Comparison of ENCODE assay signal across 18 cellular contexts in genomic region chr13:113446488-113446854, GRCh38.
"Had no signal": no experiment of that assay in that cellular context is flagged by ENCODE, and none has a peak within 500 bp of the region (broad histone marks: within the 10 kb centered on the region; RNA-seq: fewer than 3 reads in every experiment).

No MANE protein-coding gene starts in this region.

- H3K9me3 ChIP-seq: esophagus muscularis mucosa, transverse colon had no signal

- H3K36me3 ChIP-seq: transverse colon had no signal

- DNase-seq: activated CD4-positive, alpha-beta memory T cell treated with anti-CD3 and anti-CD28 coated beads, Interleukin-2, amount 10 ng/mL, durations not matched to agents 7 days and 5 days; activated CD4-positive, alpha-beta T cell treated with anti-CD3 and anti-CD28 coated beads for 4 hours; activated effector memory CD4-positive, alpha-beta T cell treated with Interleukin-2 at 50 U/mL for 16 hours; activated T-cell treated with anti-CD3 and anti-CD28 coated beads, Interleukin-2, amount 50 U/mL, for 24 hours; cortex of kidney; effector CD4-positive, alpha-beta T cell; islet precursor cell; mesenchymal stem cell; natural killer cell; stimulated activated CD4-positive, alpha-beta T cell treated with anti-CD3 and anti-CD28 coated beads, Interleukin-15, amount 100 ng/mL, for 24 hours; stimulated activated CD4-positive, alpha-beta T cell treated with anti-CD3 and anti-CD28 coated beads, Interleukin-4, amount 100 ng/mL, for 1 hour; stimulated activated naive CD4-positive, alpha-beta T cell; transverse colon had no signal

- H3K4me3 ChIP-seq: esophagus muscularis mucosa, skin epidermis, transverse colon had no signal

- ATAC-seq: activated naive CD4-positive, alpha-beta T cell treated with anti-CD3 and anti-CD28 coated beads, Interleukin-2, amount 50 U/mL, for 72 hours; left lobe of liver; natural killer cell; WTC11 had no signal

- H3K27me3 ChIP-seq: esophagus muscularis mucosa, transverse colon had no signal

- H3K27ac ChIP-seq: esophagus muscularis mucosa, skin epidermis, transverse colon had no signal
